ENCODE assay signal across 8 cellular contexts in genomic region chr19:14517446-14517839, GRCh38. TPM values are rescaled to one million over a fixed set of nuclear protein-coding genes. Genes with fewer than 3 reads are reported as not detected.
DNase-seq lines count a peak whose midpoint lies in the region; ATAC-seq, FAIRE-seq and TF ChIP-seq lines count a peak whose summit lies in the region.

No MANE protein-coding gene starts in this region.

- H3K27ac ChIP-seq in Peyer's patch (peak overlapping the region; percentile 99 to 100 (median 100)), esophagus (ENCODE audit: low read depth in 2 of 2, low read length in 1 of 2) (peak overlapping the region; percentile 98 to 99), pancreas (peak overlapping the region; percentile 98 to 100 (median 98))

- H3K4me1 ChIP-seq in Peyer's patch (peaks cover 0 to 44% (median 18%) of the 10 kb centered on the region in 4 donors), esophagus (ENCODE audit: control insufficient read depth in 2 of 2, insufficient read depth in 2 of 2, low read length in 1 of 2) (peaks cover 3 to 6% of the 10 kb centered on the region in 2 donors), pancreas (peaks cover 14 to 39% (median 34%) of the 10 kb centered on the region in 3 donors)

- H3K27me3 ChIP-seq in Peyer's patch = no peaks in the 10 kb centered on the region
- H3K27me3 ChIP-seq in esophagus (ENCODE audit: control insufficient read depth in 1 of 2, insufficient read depth in 2 of 2, low read length in 2 of 2) = no peaks in the 10 kb centered on the region
- H3K27me3 ChIP-seq in pancreas = no peaks in the 10 kb centered on the region

- H3K36me3 ChIP-seq in Peyer's patch (peaks cover 0 to 31% (median 0%) of the 10 kb centered on the region in 3 donors), esophagus (ENCODE audit: control insufficient read depth in 2 of 2, insufficient read depth in 2 of 2, low read length in 1 of 2) (peaks cover 10 to 22% of the 10 kb centered on the region in 2 donors), pancreas (peaks cover 0 to 12% (median 2%) of the 10 kb centered on the region in 3 donors)

- TF ChIP-seq CTCF in Peyer's patch (IDR thresholded peaks at IDR 0.05) = no peak
- no peak for TF ChIP-seq CTCF in pancreas (IDR thresholded peaks at IDR 0.05)

- intact Hi-C loops in pancreas (cut with DNase I) = no loop called here

- no peaks in the 10 kb centered on the region for H3K9me3 ChIP-seq in Peyer's patch
- H3K9me3 ChIP-seq in esophagus (ENCODE audit: control insufficient read depth in 2 of 2, insufficient read depth in 1 of 2, low read depth in 1 of 2, low read length in 1 of 2) = no peaks in the 10 kb centered on the region
- no peaks in the 10 kb centered on the region for H3K9me3 ChIP-seq in pancreas

- H3K4me3 ChIP-seq in Peyer's patch = peak overlapping the region; percentile 72 to 100 (median 92)
- H3K4me3 ChIP-seq in esophagus (ENCODE audit: low read depth in 1 of 2, low read length in 2 of 2) = peak overlapping the region; percentile 94 to 95
- H3K4me3 ChIP-seq in pancreas = peak overlapping the region; percentile 43 to 95 (median 85)

- no peak for FAIRE-seq in pancreas (lab: Jason Lieb, UNC)

- DNase-seq in Peyer's patch (peak in 1 of 3 donors; percentile 56), pancreas (peak in 1 of 6 donors; percentile 87), NCI-H2171 (lab: John Stamatoyannopoulos, UW) (no peak), 8988T (no peak)
- DNase-seq in activated effector memory CD4-positive, alpha-beta T cell treated with Interleukin-2 at 50 U/mL for 16 hours = no peak

- ATAC-seq in GM21367 (IDR thresholded peaks at IDR 0.05; ENCODE audit: unreplicated experiment) (peak; percentile 0), pancreas (peak in 1 of 4 donors; percentile 4), HG03469 (IDR thresholded peaks at IDR 0.05; ENCODE audit: unreplicated experiment) (no peak)

- WGBS in esophagus, 2 donors = 0% methylated on average over 27 to 32 of the region's 32 CpGs
- 1% methylated on average over 27 to 32 of the region's 32 CpGs for WGBS in pancreas, 2 donors

- no peak for TF ChIP-seq POLR2A in Peyer's patch (IDR thresholded peaks at IDR 0.05)

RNA-seq across cellular contexts. Expression of gene DNAJB1, which starts 0.8 kb away (rescaled TPM):
- 10 to 100 TPM; 34.5 to 60.2 (median 54.1) TPM for total RNA-seq in Peyer's patch
- 100 to 1,000 TPM; 249 to 309 TPM for polyA plus RNA-seq in esophagus
- total RNA-seq in pancreas = 10 to 100 TPM; 22.7 to 63.0 (median 29.3) TPM
- 10 to 100 TPM; 22.4 to 39.6 TPM for polyA plus RNA-seq in pancreas

RNA-seq across cellular contexts. Expression of gene TECR, which starts 12.0 kb away (rescaled TPM):
- total RNA-seq in Peyer's patch (100 to 1,000 TPM in 1 of 4 donors, 10 to 100 TPM in 3; 24.8 to 103 (median 78.7) TPM), pancreas (10 to 100 TPM; 41.8 to 68.5 (median 50.8) TPM)
- polyA plus RNA-seq in esophagus (100 to 1,000 TPM; 362 to 444 TPM), pancreas (100 to 1,000 TPM; 115 to 129 TPM)

RNA-seq across cellular contexts. Expression of gene GIPC1, which starts 21.5 kb away (rescaled TPM):
- total RNA-seq in Peyer's patch (10 to 100 TPM; 45.8 to 68.5 (median 65.2) TPM), pancreas (10 to 100 TPM; 19.0 to 34.0 (median 22.4) TPM)
- polyA plus RNA-seq in esophagus (100 to 1,000 TPM; 269 to 368 TPM), pancreas (10 to 100 TPM; 53.0 to 53.1 TPM)

RNA-seq across cellular contexts. Expression of gene PTGER1, which starts 42.3 kb away (rescaled TPM):
- total RNA-seq in Peyer's patch (not detected), pancreas (under 1 TPM in 5 of 6 donors, not detected in 1; 0.12 to 0.58 (median 0.22) TPM)
- polyA plus RNA-seq in esophagus (under 1 TPM; 0.32 to 0.47 TPM), pancreas (under 1 TPM; 0.31 to 0.61 TPM)

RNA-seq across cellular contexts. Expression of gene NDUFB7, which starts 54.4 kb away (rescaled TPM):
- total RNA-seq in Peyer's patch (100 to 1,000 TPM; 275 to 432 (median 358) TPM), pancreas (10 to 100 TPM; 62.5 to 80.9 (median 71.7) TPM)
- polyA plus RNA-seq in esophagus (100 to 1,000 TPM; 471 to 517 TPM), pancreas (100 to 1,000 TPM; 247 to 270 TPM)
